ENCODE assay signal across 1 cellular context in the genomic region with DNA sequence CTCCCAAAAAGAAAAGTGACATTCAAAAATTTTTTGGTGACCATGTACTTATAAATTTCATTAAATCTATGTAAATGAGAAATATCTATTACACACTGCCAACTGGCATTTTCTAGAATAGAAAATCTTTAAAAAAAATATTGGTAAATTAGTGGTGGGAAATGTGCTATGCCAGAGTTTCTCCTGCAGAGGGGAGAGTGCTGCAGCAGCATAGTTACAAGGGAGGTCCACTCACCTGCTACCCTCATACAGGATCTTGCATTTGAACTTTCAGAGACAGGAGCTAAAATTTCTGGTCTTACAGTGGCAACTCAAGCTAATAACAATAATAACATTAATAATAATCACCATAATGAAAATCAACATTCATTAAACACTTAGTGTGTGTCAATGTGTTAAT.
TF ChIP-seq lines count a peak whose summit lies in the region.

No MANE protein-coding gene starts in this region.

TF ChIP-seq in SK-N-SH, 30 proteins besides CTCF, POLR2A, EP300 and RAD21 (continued from another document):
- TF ChIP-seq, protein P1, sequence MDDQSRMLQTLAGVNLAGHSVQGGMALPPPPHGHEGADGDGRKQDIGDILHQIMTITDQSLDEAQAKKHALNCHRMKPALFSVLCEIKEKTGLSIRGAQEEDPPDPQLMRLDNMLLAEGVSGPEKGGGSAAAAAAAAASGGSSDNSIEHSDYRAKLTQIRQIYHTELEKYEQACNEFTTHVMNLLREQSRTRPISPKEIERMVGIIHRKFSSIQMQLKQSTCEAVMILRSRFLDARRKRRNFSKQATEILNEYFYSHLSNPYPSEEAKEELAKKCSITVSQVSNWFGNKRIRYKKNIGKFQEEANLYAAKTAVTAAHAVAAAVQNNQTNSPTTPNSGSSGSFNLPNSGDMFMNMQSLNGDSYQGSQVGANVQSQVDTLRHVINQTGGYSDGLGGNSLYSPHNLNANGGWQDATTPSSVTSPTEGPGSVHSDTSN (IDR thresholded peaks at IDR 0.05): no peak
- TF ChIP-seq FOXM1 (IDR thresholded peaks at IDR 0.05; ENCODE audit: low read depth) (no peak), JUND (IDR thresholded peaks at IDR 0.05) (no peak), SMC3 (IDR thresholded peaks at IDR 0.05; ENCODE audit: low read depth, low read length) (no peak), TEAD4 (IDR thresholded peaks at IDR 0.05; ENCODE audit: borderline replicate concordance, insufficient read depth) (no peak), MXI1 (IDR thresholded peaks at IDR 0.05; ENCODE audit: low read depth, low read length) (no peak), ELF1 (IDR thresholded peaks at IDR 0.05) (no peak), TAF1 (IDR thresholded peaks at IDR 0.05; ENCODE audit: borderline replicate concordance, low read depth, low read length) (no peak), NFIC (IDR thresholded peaks at IDR 0.05; ENCODE audit: borderline replicate concordance) (no peak)
- TF ChIP-seq, protein P2, sequence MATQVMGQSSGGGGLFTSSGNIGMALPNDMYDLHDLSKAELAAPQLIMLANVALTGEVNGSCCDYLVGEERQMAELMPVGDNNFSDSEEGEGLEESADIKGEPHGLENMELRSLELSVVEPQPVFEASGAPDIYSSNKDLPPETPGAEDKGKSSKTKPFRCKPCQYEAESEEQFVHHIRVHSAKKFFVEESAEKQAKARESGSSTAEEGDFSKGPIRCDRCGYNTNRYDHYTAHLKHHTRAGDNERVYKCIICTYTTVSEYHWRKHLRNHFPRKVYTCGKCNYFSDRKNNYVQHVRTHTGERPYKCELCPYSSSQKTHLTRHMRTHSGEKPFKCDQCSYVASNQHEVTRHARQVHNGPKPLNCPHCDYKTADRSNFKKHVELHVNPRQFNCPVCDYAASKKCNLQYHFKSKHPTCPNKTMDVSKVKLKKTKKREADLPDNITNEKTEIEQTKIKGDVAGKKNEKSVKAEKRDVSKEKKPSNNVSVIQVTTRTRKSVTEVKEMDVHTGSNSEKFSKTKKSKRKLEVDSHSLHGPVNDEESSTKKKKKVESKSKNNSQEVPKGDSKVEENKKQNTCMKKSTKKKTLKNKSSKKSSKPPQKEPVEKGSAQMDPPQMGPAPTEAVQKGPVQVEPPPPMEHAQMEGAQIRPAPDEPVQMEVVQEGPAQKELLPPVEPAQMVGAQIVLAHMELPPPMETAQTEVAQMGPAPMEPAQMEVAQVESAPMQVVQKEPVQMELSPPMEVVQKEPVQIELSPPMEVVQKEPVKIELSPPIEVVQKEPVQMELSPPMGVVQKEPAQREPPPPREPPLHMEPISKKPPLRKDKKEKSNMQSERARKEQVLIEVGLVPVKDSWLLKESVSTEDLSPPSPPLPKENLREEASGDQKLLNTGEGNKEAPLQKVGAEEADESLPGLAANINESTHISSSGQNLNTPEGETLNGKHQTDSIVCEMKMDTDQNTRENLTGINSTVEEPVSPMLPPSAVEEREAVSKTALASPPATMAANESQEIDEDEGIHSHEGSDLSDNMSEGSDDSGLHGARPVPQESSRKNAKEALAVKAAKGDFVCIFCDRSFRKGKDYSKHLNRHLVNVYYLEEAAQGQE (IDR thresholded peaks at IDR 0.05; ENCODE audit: low read depth, low read length): no peak
